In genomic region chr5:111415053-111415452, GRCh38 we compare ENCODE assay signal across 16 cellular contexts.
A peak's percentile ranks its signal among the peaks of the same experiment; 100 is the strongest.
DNase-seq lines count a peak whose midpoint lies in the region; ATAC-seq lines count a peak whose summit lies in the region.
"Had no signal": no experiment of that assay in that cellular context is flagged by ENCODE, and none has a peak within 500 bp of the region (broad histone marks: within the 10 kb centered on the region; RNA-seq: fewer than 3 reads in every experiment).

No MANE protein-coding gene starts in this region.

- H3K4me3 Mint-ChIP-seq in activated naive CD8-positive, alpha-beta T cell = no peak overlapping the region
- H3K4me3 Mint-ChIP-seq: CD8-positive, alpha-beta memory T cell had no signal

- H3F3A ChIP-seq in GM23248 (ENCODE audit: insufficient read depth) = no peaks in the 10 kb centered on the region

- peak overlapping the region; percentile 41 for H3K27ac Mint-ChIP-seq in activated naive CD8-positive, alpha-beta T cell

- no peak overlapping the region for H3K9ac ChIP-seq in GM23248

- peaks cover 10% of the 10 kb centered on the region for H3K4me1 Mint-ChIP-seq in activated naive CD8-positive, alpha-beta T cell (ENCODE audit: low read depth)

- WGBS in GM23248 (ENCODE audit: low coverage in 1 of 2, low lambda C conversion rate in 2 of 2, missing lambda C conversion rate in 2 of 2), 2 experiments = 66% methylated on average over 3 of the region's 3 CpGs

- H3K9me3 Mint-ChIP-seq in activated naive CD8-positive, alpha-beta T cell (ENCODE audit: low read depth) = no peaks in the 10 kb centered on the region

- no peak overlapping the region for H3K4me3 ChIP-seq in GM23248

- ATAC-seq in activated CD4-positive, CD25-positive, alpha-beta regulatory T cell treated with anti-CD3 and anti-CD28 coated beads, Interleukin-2, amount 50 U/mL, for 24 hours = peak; percentile 56 to 73
- peak; percentile 98 for ATAC-seq in stimulated activated naive CD8-positive, alpha-beta T cell treated with anti-CD3 and anti-CD28 coated beads, Interleukin-15, Interleukin-2, amounts not matched to agents 100 U/mL and 50 U/mL, for 24 hours
- ATAC-seq in left lobe of liver = no peak
- ATAC-seq: PC-3 had no signal

- H3K4me1 ChIP-seq in GM23248 (ENCODE audit: insufficient read depth) = no peaks in the 10 kb centered on the region

- H3K36me3 Mint-ChIP-seq in activated naive CD8-positive, alpha-beta T cell = peaks cover 31% of the 10 kb centered on the region

- in situ Hi-C loops in GM23248 (cut with MboI) = no loop called here

- H3K27ac ChIP-seq in GM23248 = no peak overlapping the region

- no peaks in the 10 kb centered on the region for H3K27me3 Mint-ChIP-seq in activated naive CD8-positive, alpha-beta T cell
- H3K27me3 Mint-ChIP-seq: CD8-positive, alpha-beta memory T cell had no signal

- no peaks in the 10 kb centered on the region for H3K79me2 ChIP-seq in GM23248 (ENCODE audit: insufficient read depth)

- H3K27me3 ChIP-seq in GM23248 (replicated peaks; ENCODE audit: insufficient read depth) = no peaks in the 10 kb centered on the region

- H4K20me1 ChIP-seq in GM23248 (ENCODE audit: insufficient read depth) = no peaks in the 10 kb centered on the region

- DNase-seq in activated CD4-positive, CD25-positive, alpha-beta regulatory T cell treated with anti-CD3 and anti-CD28 coated beads, Interleukin-2, amount 50 U/mL, for 72 hours = no peak
- DNase-seq in stimulated activated CD4-positive, alpha-beta T cell treated with anti-CD3 and anti-CD28 coated beads, Interleukin-15, amount 100 ng/mL, for 24 hours = peak; percentile 21
- no peak for DNase-seq in stimulated activated CD4-positive, alpha-beta T cell treated with anti-CD3 and anti-CD28 coated beads, Interleukin-2, amount 100 ng/mL, for 48 hours
- DNase-seq in stimulated activated naive CD8-positive, alpha-beta T cell treated with anti-CD3 and anti-CD28 coated beads, Interleukin-15, Interleukin-2, amounts not matched to agents 100 U/mL and 50 U/mL, for 24 hours = peak; percentile 25
- DNase-seq in left lobe of liver (ENCODE audit: low spot score) = no peak
- DNase-seq in GM23248 = no peak
- DNase-seq: 8988T; CD8-positive, alpha-beta memory T cell; DMS79 treated with DMSO at 0.1 percent for 48 hours; MV-4-11; NCI-H1417; NCI-H187 treated with DMSO at 0.1 percent for 48 hours; NCI-H446 treated with DMSO at 0.1 percent for 48 hours; PC-3 had no signal

- H3K9me2 ChIP-seq in GM23248 (ENCODE audit: insufficient read depth) = no peaks in the 10 kb centered on the region

- H3K9me3 ChIP-seq in GM23248 (ENCODE audit: low read depth) = no peaks in the 10 kb centered on the region

- no peaks in the 10 kb centered on the region for H3K36me3 ChIP-seq in GM23248 (ENCODE audit: low read depth)

- no peak overlapping the region for H2AFZ ChIP-seq in GM23248

- H3K4me2 ChIP-seq in GM23248 (ENCODE audit: unreplicated experiment) = no peak overlapping the region

Comparison
In these comparisons a context has a peak if more than half of its experiments do, and no peak if none do; other contexts are left out.
1. DNase-seq: peak in stimulated activated CD4-positive, alpha-beta T cell treated with anti-CD3 and anti-CD28 coated beads, Interleukin-15, amount 100 ng/mL, for 24 hours (single experiment) and stimulated activated naive CD8-positive, alpha-beta T cell treated with anti-CD3 and anti-CD28 coated beads, Interleukin-15, Interleukin-2, amounts not matched to agents 100 U/mL and 50 U/mL, for 24 hours (single experiment); none in activated CD4-positive, CD25-positive, alpha-beta regulatory T cell treated with anti-CD3 and anti-CD28 coated beads, Interleukin-2, amount 50 U/mL, for 72 hours (single experiment), stimulated activated CD4-positive, alpha-beta T cell treated with anti-CD3 and anti-CD28 coated beads, Interleukin-2, amount 100 ng/mL, for 48 hours (0 of 2), left lobe of liver (single experiment) and GM23248 (single experiment).